ENCODE assay signal across 10 cellular contexts in genomic region chr19:46813570-46814358, GRCh38. TPM values are rescaled to one million over a fixed set of nuclear protein-coding genes. Genes with fewer than 3 reads are reported as not detected.
DNase-seq lines count a peak whose midpoint lies in the region; ATAC-seq and TF ChIP-seq lines count a peak whose summit lies in the region.
"Had no signal": no experiment of that assay in that cellular context is flagged by ENCODE, and none has a peak within 500 bp of the region (broad histone marks: within the 10 kb centered on the region; RNA-seq: fewer than 3 reads in every experiment).

No MANE protein-coding gene starts in this region.

- peak; percentile 83 for ATAC-seq in body of pancreas
- peak; percentile 87 for ATAC-seq in left lobe of liver
- ATAC-seq in activated CD8-positive, alpha-beta memory T cell treated with anti-CD3 and anti-CD28 coated beads, Interleukin-2, amount 10 ng/mL, durations not matched to agents 7 days and 5 days = no peak
- no peak for ATAC-seq in activated T-cell treated with anti-CD3 and anti-CD28 coated beads, Interleukin-2, amount 50 U/mL, for 4 hours

- H3K79me2 ChIP-seq in Loucy (ENCODE audit: insufficient read depth, low read length) (no peaks in the 10 kb centered on the region), Karpas-422 (ENCODE audit: low read length) (no peaks in the 10 kb centered on the region)

- no peak overlapping the region for H3K27ac ChIP-seq in body of pancreas
- peak overlapping the region in 1 of 3 donors; percentile 38 for H3K27ac ChIP-seq in thyroid gland
- H3K27ac ChIP-seq in Karpas-422 (ENCODE audit: low read length) = no peak overlapping the region

- H4K20me1 ChIP-seq in Loucy (ENCODE audit: insufficient read depth, low read length, poor library complexity, severe bottlenecking) = no peaks in the 10 kb centered on the region
- no peaks in the 10 kb centered on the region for H4K20me1 ChIP-seq in Karpas-422 (ENCODE audit: insufficient read depth, low read depth, low read length)

- H3K9me3 ChIP-seq in Loucy (ENCODE audit: insufficient read depth, low read depth, low read length) (no peaks in the 10 kb centered on the region), body of pancreas (no peaks in the 10 kb centered on the region), thyroid gland (no peaks in the 10 kb centered on the region), Karpas-422 (ENCODE audit: low read length) (peaks cover 1% of the 10 kb centered on the region; the same call in 1 of the 2 replicates)

- H3K27me3 Mint-ChIP-seq in activated CD8-positive, alpha-beta memory T cell treated with anti-CD3 and anti-CD28 coated beads, Interleukin-2, amount 10 ng/mL, durations not matched to agents 7 days and 5 days = peaks cover 3% of the 10 kb centered on the region
- H3K27me3 Mint-ChIP-seq in activated T-cell treated with anti-CD3 and anti-CD28 coated beads, Interleukin-2, amount 50 U/mL, for 4 hours (ENCODE audit: low read depth) = no peaks in the 10 kb centered on the region

- 37 to 51% methylated on average over 11 of the region's 11 CpGs for WGBS in body of pancreas, 2 donors
- WGBS in thyroid gland, 2 donors = 52 to 53% methylated on average over 11 of the region's 11 CpGs

- no peaks in the 10 kb centered on the region for H3K9me3 Mint-ChIP-seq in activated CD8-positive, alpha-beta memory T cell treated with anti-CD3 and anti-CD28 coated beads, Interleukin-2, amount 10 ng/mL, durations not matched to agents 7 days and 5 days (ENCODE audit: low read depth)
- H3K9me3 Mint-ChIP-seq in activated T-cell treated with anti-CD3 and anti-CD28 coated beads, Interleukin-2, amount 50 U/mL, for 4 hours = no peaks in the 10 kb centered on the region

- TF ChIP-seq CTCF in Loucy (conservative IDR thresholded peaks at IDR 0.05; ENCODE audit: low read length) (no peak), body of pancreas (IDR thresholded peaks at IDR 0.05) (no peak), thyroid gland (IDR thresholded peaks at IDR 0.05) (no peak)

- H3K9me2 ChIP-seq in Loucy (replicated peaks; ENCODE audit: low read depth, low read length) (no peaks in the 10 kb centered on the region), Karpas-422 (replicated peaks; ENCODE audit: insufficient read depth, low read length) (no peaks in the 10 kb centered on the region)

- H3K9ac ChIP-seq in Loucy (ENCODE audit: low read depth, low read length, poor library complexity, severe bottlenecking) (no peak overlapping the region), Karpas-422 (ENCODE audit: low read length) (no peak overlapping the region)

- H3K4me1 Mint-ChIP-seq in activated CD8-positive, alpha-beta memory T cell treated with anti-CD3 and anti-CD28 coated beads, Interleukin-2, amount 10 ng/mL, durations not matched to agents 7 days and 5 days = peaks cover under 1% of the 10 kb centered on the region
- no peaks in the 10 kb centered on the region for H3K4me1 Mint-ChIP-seq in activated T-cell treated with anti-CD3 and anti-CD28 coated beads, Interleukin-2, amount 50 U/mL, for 4 hours (ENCODE audit: low read depth)

- H3K4me3 ChIP-seq in Loucy (ENCODE audit: low read length, poor library complexity, severe bottlenecking) (no peak overlapping the region), body of pancreas (no peak overlapping the region), thyroid gland (replicated peaks in 1 of 3) (no peak overlapping the region), Karpas-422 (ENCODE audit: low read length) (no peak overlapping the region)

- intact Hi-C loops in body of pancreas (cut with DNase I) = no loop called here
- intact Hi-C loops in thyroid gland (cut with DNase I) = no loop called here

- H3K36me3 Mint-ChIP-seq in activated CD8-positive, alpha-beta memory T cell treated with anti-CD3 and anti-CD28 coated beads, Interleukin-2, amount 10 ng/mL, durations not matched to agents 7 days and 5 days = no peaks in the 10 kb centered on the region
- no peaks in the 10 kb centered on the region for H3K36me3 Mint-ChIP-seq in activated T-cell treated with anti-CD3 and anti-CD28 coated beads, Interleukin-2, amount 50 U/mL, for 4 hours (ENCODE audit: insufficient read depth)

- H3K27me3 ChIP-seq in Loucy (ENCODE audit: insufficient read depth, low read length, poor library complexity, severe bottlenecking) (no peaks in the 10 kb centered on the region), body of pancreas (no peaks in the 10 kb centered on the region), thyroid gland (no peaks in the 10 kb centered on the region), Karpas-422 (ENCODE audit: low read length) (no peaks in the 10 kb centered on the region)

- no peak overlapping the region for H3K4me3 Mint-ChIP-seq in activated CD8-positive, alpha-beta memory T cell treated with anti-CD3 and anti-CD28 coated beads, Interleukin-2, amount 10 ng/mL, durations not matched to agents 7 days and 5 days
- no peak overlapping the region for H3K4me3 Mint-ChIP-seq in activated T-cell treated with anti-CD3 and anti-CD28 coated beads, Interleukin-2, amount 50 U/mL, for 4 hours

- H3K27ac Mint-ChIP-seq in activated CD8-positive, alpha-beta memory T cell treated with anti-CD3 and anti-CD28 coated beads, Interleukin-2, amount 10 ng/mL, durations not matched to agents 7 days and 5 days = no peak overlapping the region

- DNase-seq in body of pancreas (peak; percentile 57 to 83 (median 72)), left lobe of liver (ENCODE audit: low spot score) (peak; percentile 79), thyroid gland (peak; percentile 56 to 66), Karpas-422 (no peak), mesenteric fat pad (ENCODE audit: low spot score) (no peak)
- DNase-seq in activated CD8-positive, alpha-beta memory T cell treated with anti-CD3 and anti-CD28 coated beads, Interleukin-2, amount 10 ng/mL, durations not matched to agents 7 days and 5 days = no peak
- DNase-seq in activated T-cell treated with anti-CD3 and anti-CD28 coated beads, Interleukin-2, amount 50 U/mL, for 4 hours = no peak
- DNase-seq: activated gamma-delta T cell treated with Interleukin-2 at 50 U/mL for 16 hours; stimulated activated CD4-positive, alpha-beta T cell treated with anti-CD3 and anti-CD28 coated beads, Interleukin-12 subunit alpha, Interleukin-12 subunit beta, amount 100 ng/mL, for 4 hours had no signal

- no peaks in the 10 kb centered on the region for H3F3A ChIP-seq in Loucy (ENCODE audit: low read depth)

- H3K4me1 ChIP-seq in Loucy (ENCODE audit: insufficient read depth, low read length, poor library complexity, severe bottlenecking) (no peaks in the 10 kb centered on the region), body of pancreas (peaks cover 4% of the 10 kb centered on the region), thyroid gland (peaks cover 0 to 7% of the 10 kb centered on the region in 2 donors), Karpas-422 (ENCODE audit: low read length) (no peaks in the 10 kb centered on the region)

- CTCF ChIA-PET in activated CD8-positive, alpha-beta memory T cell treated with anti-CD3 and anti-CD28 coated beads, Interleukin-2, amount 10 ng/mL, durations not matched to agents 7 days and 5 days (lab: Charles Lee) = interaction anchor here (1.3 kb wide), 1 partner anchor 27 kb away, joined by 4 read pairs; no protein-coding TSS in a partner anchor

- no peaks in the 10 kb centered on the region for H3K36me3 ChIP-seq in Loucy (ENCODE audit: insufficient read depth, low read length)
- no peaks in the 10 kb centered on the region for H3K36me3 ChIP-seq in body of pancreas (replicated peaks in 1 of 2; ENCODE audit: insufficient read depth in 1 of 2, low read depth in 2 of 2)
- no peaks in the 10 kb centered on the region for H3K36me3 ChIP-seq in thyroid gland
- no peaks in the 10 kb centered on the region for H3K36me3 ChIP-seq in Karpas-422 (ENCODE audit: insufficient read depth, low read length)

- TF ChIP-seq POLR2A in body of pancreas (IDR thresholded peaks at IDR 0.05) (no peak), thyroid gland (IDR thresholded peaks at IDR 0.05) (no peak)

- H2AFZ ChIP-seq in Loucy (ENCODE audit: low read length) = 0 out of 2 replicates have a peak overlapping the region, but pooled peaks have one; percentile 17
- H2AFZ ChIP-seq in Karpas-422 (ENCODE audit: low read length) = no peak overlapping the region

- H3K4me2 ChIP-seq in Loucy (ENCODE audit: low read depth, low read length, poor library complexity, severe bottlenecking) (no peak overlapping the region), Karpas-422 (ENCODE audit: low read depth, low read length, poor library complexity, severe bottlenecking) (no peak overlapping the region)

RNA-seq across cellular contexts. Expression of gene SLC1A5, which starts 25.4 kb away (rescaled TPM):
- total RNA-seq in body of pancreas (10 to 100 TPM; 31.4 to 39.2 TPM), left lobe of liver (3.8 TPM), thyroid gland (10 to 100 TPM in 3 of 4 donors, 1 to 10 TPM in 1; 9.3 to 18.5 (median 11.8) TPM), mesenteric fat pad (168 TPM)
- 100 to 1,000 TPM; 196 to 259 TPM for total RNA-seq in activated CD8-positive, alpha-beta memory T cell treated with anti-CD3 and anti-CD28 coated beads, Interleukin-2, amount 10 ng/mL, durations not matched to agents 7 days and 5 days
- 116 and 189 TPM in 2 replicates for total RNA-seq in Karpas-422 (2014; rRNA removed; shearing (Covaris generic); ENCODE audit: low replicate concordance)
- 100 to 1,000 TPM; 349 to 439 (median 369) TPM for total RNA-seq in activated T-cell treated with anti-CD3 and anti-CD28 coated beads, Interleukin-2, amount 50 U/mL, for 4 hours

RNA-seq across cellular contexts. Expression of gene AP2S1, which starts 36.9 kb away (rescaled TPM):
- total RNA-seq in body of pancreas = 10 to 100 TPM; 32.2 to 49.1 TPM
- 89.1 TPM for total RNA-seq in left lobe of liver
- total RNA-seq in thyroid gland = 10 to 100 TPM; 29.8 to 98.4 (median 64.1) TPM
- 100 to 1,000 TPM; 134 to 139 TPM for total RNA-seq in activated CD8-positive, alpha-beta memory T cell treated with anti-CD3 and anti-CD28 coated beads, Interleukin-2, amount 10 ng/mL, durations not matched to agents 7 days and 5 days
- total RNA-seq in Karpas-422 (2014; rRNA removed; shearing (Covaris generic); ENCODE audit: low replicate concordance) = 63.7 and 85.5 TPM in 2 replicates
- total RNA-seq in activated T-cell treated with anti-CD3 and anti-CD28 coated beads, Interleukin-2, amount 50 U/mL, for 4 hours = 100 to 1,000 TPM; 106 to 130 (median 116) TPM
- 228 TPM for total RNA-seq in mesenteric fat pad

RNA-seq across cellular contexts. Expression of gene ARHGAP35, which starts 47.0 kb away (rescaled TPM):
- 10 to 100 TPM; 22.8 to 24.7 TPM for total RNA-seq in body of pancreas
- total RNA-seq in left lobe of liver = 56.9 TPM
- 10 to 100 TPM; 51.2 to 82.9 (median 67.0) TPM for total RNA-seq in thyroid gland
- total RNA-seq in activated CD8-positive, alpha-beta memory T cell treated with anti-CD3 and anti-CD28 coated beads, Interleukin-2, amount 10 ng/mL, durations not matched to agents 7 days and 5 days = 10 to 100 TPM; 31.7 to 35.0 TPM
- total RNA-seq in Karpas-422 (2014; rRNA removed; shearing (Covaris generic); ENCODE audit: low replicate concordance) = 19.7 and 30.4 TPM in 2 replicates
- 10 to 100 TPM; 14.3 to 15.5 (median 14.3) TPM for total RNA-seq in activated T-cell treated with anti-CD3 and anti-CD28 coated beads, Interleukin-2, amount 50 U/mL, for 4 hours
- 53.3 TPM for total RNA-seq in mesenteric fat pad

Comparison
In these comparisons a context has a peak if more than half of its experiments do, and no peak if none do; other contexts are left out.
1. ATAC-seq: peak in body of pancreas (single experiment) and left lobe of liver (single experiment); none in activated CD8-positive, alpha-beta memory T cell treated with anti-CD3 and anti-CD28 coated beads, Interleukin-2, amount 10 ng/mL, durations not matched to agents 7 days and 5 days (single experiment) and activated T-cell treated with anti-CD3 and anti-CD28 coated beads, Interleukin-2, amount 50 U/mL, for 4 hours (0 of 2).
2. DNase-seq: peak in body of pancreas (4 of 4), left lobe of liver (single experiment) and thyroid gland (2 of 2); none in activated CD8-positive, alpha-beta memory T cell treated with anti-CD3 and anti-CD28 coated beads, Interleukin-2, amount 10 ng/mL, durations not matched to agents 7 days and 5 days (single experiment), Karpas-422 (single experiment), activated T-cell treated with anti-CD3 and anti-CD28 coated beads, Interleukin-2, amount 50 U/mL, for 4 hours (single experiment) and mesenteric fat pad (single experiment).